8 cellular contexts compared by ENCODE assay signal in genomic region chr17:58756246-58757161, GRCh38. TPM values are rescaled to one million over a fixed set of nuclear protein-coding genes. Genes with fewer than 3 reads are reported as not detected.
DNase-seq lines count a peak whose midpoint lies in the region; ATAC-seq, FAIRE-seq and TF ChIP-seq lines count a peak whose summit lies in the region.

No MANE protein-coding gene starts in this region.

- no peaks in the 10 kb centered on the region for H3K36me3 ChIP-seq in astrocyte (ENCODE audit: insufficient read depth, low read length)
- no peaks in the 10 kb centered on the region for H3K36me3 ChIP-seq in gastrocnemius medialis

- in situ Hi-C loops in gastrocnemius medialis (cut with MboI; ENCODE audit: low sequenced_read_pairs in 4 of 4): no loop called here

- H3K27me3 ChIP-seq in astrocyte (ENCODE audit: insufficient read depth, low read length) (peaks cover 20% of the 10 kb centered on the region), gastrocnemius medialis (peaks cover 57 to 62% (median 59%) of the 10 kb centered on the region in 3 donors)

- no peaks in the 10 kb centered on the region for H4K20me1 ChIP-seq in astrocyte (ENCODE audit: insufficient read depth, low read length)

- no peak for TF ChIP-seq POLR2A in gastrocnemius medialis (IDR thresholded peaks at IDR 0.05)

- H2AFZ ChIP-seq in astrocyte (ENCODE audit: low read depth, low read length): peak overlapping the region; percentile 89

- H3K27ac ChIP-seq in astrocyte (ENCODE audit: low read depth, low read length) (no peak overlapping the region), gastrocnemius medialis (no peak overlapping the region)

- intact Hi-C loops in gastrocnemius medialis (cut with DNase I; ENCODE audit: low total_unique reads): no loop called here

- H3K4me1 ChIP-seq in astrocyte (ENCODE audit: insufficient read depth, low read length) (no peaks in the 10 kb centered on the region), gastrocnemius medialis (peaks cover 0 to 7% of the 10 kb centered on the region in 2 donors)

- H3K27me3 Mint-ChIP-seq in astrocyte (ENCODE audit: low read depth, unreplicated experiment): peaks cover 13% of the 10 kb centered on the region

- no peak for FAIRE-seq in astrocyte (lab: Jason Lieb, UNC)

- no peaks in the 10 kb centered on the region for H3K79me2 ChIP-seq in astrocyte (ENCODE audit: insufficient read depth, low read length)

- peak overlapping the region; percentile 85 for H3K27ac Mint-ChIP-seq in astrocyte (ENCODE audit: unreplicated experiment)

- peak overlapping the region; percentile 95 for H3K4me2 ChIP-seq in astrocyte (ENCODE audit: low read length)

- TF ChIP-seq CTCF in astrocyte (IDR thresholded peaks at IDR 0.05; ENCODE audit: insufficient read depth, low read depth, low read length) (no peak), gastrocnemius medialis (IDR thresholded peaks at IDR 0.05 in 4 of 5, conservative IDR thresholded peaks at IDR 0.05 in 1 of 5) (no peak)

- peaks cover 2% of the 10 kb centered on the region for H3K4me1 Mint-ChIP-seq in astrocyte (ENCODE audit: low read depth, unreplicated experiment)

- peak overlapping the region; percentile 70 for H3K4me3 ChIP-seq in astrocyte (ENCODE audit: insufficient read depth, low read depth, low read length)
- peak overlapping the region; percentile 82 for H3K4me3 ChIP-seq in iPS-18c (ENCODE audit: insufficient read depth, low read depth, low read length)
- peak overlapping the region; percentile 46 to 54 (median 50) for H3K4me3 ChIP-seq in gastrocnemius medialis

- peak overlapping the region; percentile 59 for H3K9ac ChIP-seq in astrocyte (ENCODE audit: low read length)

- ATAC-seq in gastrocnemius medialis (no peak), GM18907 (IDR thresholded peaks at IDR 0.05; ENCODE audit: unreplicated experiment) (no peak), GM21526 (IDR thresholded peaks at IDR 0.05; ENCODE audit: low FRiP score, unreplicated experiment) (no peak)

- H3K9me3 Mint-ChIP-seq in astrocyte (ENCODE audit: unreplicated experiment): no peaks in the 10 kb centered on the region

- no peaks in the 10 kb centered on the region for H3K36me3 Mint-ChIP-seq in astrocyte (ENCODE audit: low read depth, unreplicated experiment)

- H3K9me3 ChIP-seq in astrocyte (ENCODE audit: insufficient read depth, low read depth, low read length) (no peaks in the 10 kb centered on the region), iPS-18c (ENCODE audit: control insufficient read depth, insufficient read depth, low read length) (no peaks in the 10 kb centered on the region), gastrocnemius medialis (no peaks in the 10 kb centered on the region)

- peak overlapping the region; percentile 96 for H3K4me3 Mint-ChIP-seq in astrocyte (ENCODE audit: unreplicated experiment)

- DNase-seq in NCI-H748 (lab: John Stamatoyannopoulos, UW; ENCODE audit: unreplicated experiment) (peak; percentile 56), NCI-H748 treated with DMSO at 0.1 percent for 48 hours (lab: John Stamatoyannopoulos, UW) (no peak), NCI-H2227 treated with DMSO at 0.1 percent for 48 hours (lab: John Stamatoyannopoulos, UW) (peak; percentile 37), astrocyte (ENCODE audit: low read depth) (peak; percentile 2), gastrocnemius medialis (no peak)

RNA-seq across cellular contexts. Expression of gene PPM1E, which starts 0.8 kb away (rescaled TPM):
- total RNA-seq in astrocyte (0.67 and 0.79 TPM in 2 replicates), gastrocnemius medialis (under 1 TPM in 2 of 4 donors, not detected in 2; 0.04 to 0.07 TPM)

Comparison
In these comparisons a context has a peak if more than half of its experiments do, and no peak if none do; other contexts are left out.
1. DNase-seq: peak in NCI-H748 (single experiment), NCI-H2227 treated with DMSO at 0.1 percent for 48 hours (single experiment) and astrocyte (single experiment); none in NCI-H748 treated with DMSO at 0.1 percent for 48 hours (single experiment) and gastrocnemius medialis (0 of 2).
2. Peak in every context shown above with its lines, with median percentiles within 50 percentile points of each other: H3K4me3 ChIP-seq.